8 cellular contexts compared by ENCODE assay signal in genomic region chr12:47651368-47652254, GRCh38. TPM values are rescaled to one million over a fixed set of nuclear protein-coding genes. Genes with fewer than 3 reads are reported as not detected.
DNase-seq lines count a peak whose midpoint lies in the region; ATAC-seq and TF ChIP-seq lines count a peak whose summit lies in the region.

No MANE protein-coding gene starts in this region.

- H3K4me3 ChIP-seq in IMR-90 (ENCODE audit: insufficient read depth, low read depth, low read length) (no peak overlapping the region), neural progenitor cell (no peak overlapping the region), tibial nerve (no peak overlapping the region)

- TF ChIP-seq EP300 in tibial nerve (IDR thresholded peaks at IDR 0.05) = no peak

- TF ChIP-seq POLR2A in IMR-90 (IDR thresholded peaks at IDR 0.05; ENCODE audit: low read depth, low read length) = no peak
- no peak for TF ChIP-seq POLR2A in tibial nerve (IDR thresholded peaks at IDR 0.05)

- H3K4me2 ChIP-seq in IMR-90 (ENCODE audit: low read depth, low read length) (no peak overlapping the region), neural progenitor cell (no peak overlapping the region)

- H3K27ac ChIP-seq in IMR-90 (ENCODE audit: insufficient read depth, low read length) (no peak overlapping the region), neural progenitor cell (no peak overlapping the region), tibial nerve (peak overlapping the region in 1 of 4 donors; percentile 5)

- H3K36me3 ChIP-seq in IMR-90 (ENCODE audit: control insufficient read depth, insufficient read depth, low read length) = no peaks in the 10 kb centered on the region; the same call in 1 of the 2 replicates
- peaks cover 3% of the 10 kb centered on the region for H3K36me3 ChIP-seq in neural progenitor cell
- no peaks in the 10 kb centered on the region for H3K36me3 ChIP-seq in tibial nerve

- no peak overlapping the region for H3K27ac Mint-ChIP-seq in activated T-cell treated with anti-CD3 and anti-CD28 coated beads, Interleukin-2, amount 50 U/mL, for 72 hours
- H3K27ac Mint-ChIP-seq in neural progenitor cell = no peak overlapping the region

- no peak overlapping the region for H4K5ac ChIP-seq in IMR-90 (ENCODE audit: low read depth, low read length)

- H3K79me1 ChIP-seq in IMR-90 (ENCODE audit: low read depth in 1 of 2, low read length in 2 of 2) = peaks cover 0 to 7% of the 10 kb centered on the region in 2 experiments; a peak in 3 of 4 replicates

- H3K4me1 ChIP-seq in IMR-90 (ENCODE audit: control insufficient read depth, insufficient read depth, low read length) (peaks cover 6% of the 10 kb centered on the region), neural progenitor cell (peaks cover 15% of the 10 kb centered on the region), tibial nerve (peaks cover 0 to 14% (median 0%) of the 10 kb centered on the region in 4 donors)

- intact Hi-C loops in IMR-90 (cut with micrococcal nuclease) = loop anchor here (2.0 to 5.0 kb wide), 2 partner anchors 126 to 619 kb away; no protein-coding TSS in a partner anchor

- no peaks in the 10 kb centered on the region for H3K36me3 Mint-ChIP-seq in activated T-cell treated with anti-CD3 and anti-CD28 coated beads, Interleukin-2, amount 50 U/mL, for 72 hours (ENCODE audit: insufficient read depth in 2 of 2)
- peaks cover 12% of the 10 kb centered on the region for H3K36me3 Mint-ChIP-seq in neural progenitor cell

- H2BK120ac ChIP-seq in IMR-90 (ENCODE audit: low read depth, low read length) = no peak overlapping the region

- H3F3A ChIP-seq in neural progenitor cell (ENCODE audit: low read depth) = peaks cover 11% of the 10 kb centered on the region

- TF ChIP-seq CTCF in IMR-90 (conservative IDR thresholded peaks at IDR 0.05; ENCODE audit: low read depth, low read length) (peak; percentile 61), neural progenitor cell (IDR thresholded peaks at IDR 0.05) (peak; percentile 73), tibial nerve (IDR thresholded peaks at IDR 0.05) (peak; percentile 71 to 78 (median 74))

- no peak overlapping the region for H3K56ac ChIP-seq in IMR-90 (ENCODE audit: extremely low read depth, insufficient read depth, low read length)

- no peak overlapping the region for H3K18ac ChIP-seq in IMR-90 (ENCODE audit: low read depth, low read length)

- no peaks in the 10 kb centered on the region for H3K27me3 Mint-ChIP-seq in activated T-cell treated with anti-CD3 and anti-CD28 coated beads, Interleukin-2, amount 50 U/mL, for 72 hours (ENCODE audit: low read depth)
- H3K27me3 Mint-ChIP-seq in neural progenitor cell (ENCODE audit: insufficient read depth, low read depth) = no peaks in the 10 kb centered on the region

- in situ Hi-C loops in IMR-90 (cut with MboI; ENCODE audit: low sequenced_read_pairs) = no loop called here

- H3K9me3 Mint-ChIP-seq in activated T-cell treated with anti-CD3 and anti-CD28 coated beads, Interleukin-2, amount 50 U/mL, for 72 hours = no peaks in the 10 kb centered on the region
- no peaks in the 10 kb centered on the region for H3K9me3 Mint-ChIP-seq in neural progenitor cell

- H2BK15ac ChIP-seq in IMR-90 (ENCODE audit: low read depth, low read length) = no peak overlapping the region

- TF ChIP-seq RAD21 in IMR-90 (IDR thresholded peaks at IDR 0.05; ENCODE audit: low read length) = peak; percentile 69

- no peak overlapping the region for H3K4ac ChIP-seq in IMR-90 (ENCODE audit: low read depth, low read length)

- H3K9ac ChIP-seq in IMR-90 (ENCODE audit: low read depth, low read length) = no peak overlapping the region
- H3K9ac ChIP-seq in neural progenitor cell = no peak overlapping the region

- ATAC-seq in GM21390 (IDR thresholded peaks at IDR 0.05; ENCODE audit: unreplicated experiment) (peak; percentile 73), IMR-90 (ENCODE audit: low read depth) (peak; percentile 87)
- ATAC-seq in activated T-cell treated with anti-CD3 and anti-CD28 coated beads, Interleukin-2, amount 50 U/mL, for 72 hours (replicated peaks in 1 of 2) = peak; percentile 84 to 85

- H4K20me1 ChIP-seq in IMR-90 (ENCODE audit: insufficient read depth, low read length) (peaks cover 7% of the 10 kb centered on the region; the same call in 1 of the 2 replicates), neural progenitor cell (ENCODE audit: low read depth) (no peaks in the 10 kb centered on the region)

- no peak overlapping the region for H2AK9ac ChIP-seq in IMR-90 (replicated peaks; ENCODE audit: low read depth, low read length, poor library complexity)

- dilution Hi-C loops in IMR-90 (cut with HindIII; ENCODE audit: low sequenced_read_pairs, unreplicated experiment) = no loop called here

- no peak overlapping the region for H4K91ac ChIP-seq in IMR-90 (ENCODE audit: insufficient read depth, low read depth, low read length)

- CTCF ChIA-PET in IMR-90 (lab: Yijun Ruan, JAX) = interaction anchor here (0.8 to 2.2 kb wide), 2 partner anchors 200 to 619 kb away, joined by 3 to 4 read pairs; no protein-coding TSS in a partner anchor

- H3K9me3 ChIP-seq in IMR-90 (ENCODE audit: control insufficient read depth, insufficient read depth, low read length) = no peaks in the 10 kb centered on the region
- H3K9me3 ChIP-seq in neural progenitor cell (ENCODE audit: low read depth) = no peaks in the 10 kb centered on the region
- no peaks in the 10 kb centered on the region for H3K9me3 ChIP-seq in tibial nerve

- peak overlapping the region; percentile 40; the same call in 1 of the 2 replicates for H2AK5ac ChIP-seq in IMR-90 (ENCODE audit: low read depth, low read length)

- POLR2A ChIA-PET in IMR-90 (lab: Charles Lee; ENCODE audit: unreplicated experiment) = no interaction called here

- H4K8ac ChIP-seq in IMR-90 (ENCODE audit: low read depth in 2 of 2, low read length in 2 of 2) = no peak overlapping the region

- H3K79me2 ChIP-seq in neural progenitor cell (ENCODE audit: low read depth) = no peaks in the 10 kb centered on the region

- peaks cover 10% of the 10 kb centered on the region for H3K9me1 ChIP-seq in IMR-90 (ENCODE audit: insufficient read depth, low read length)

- H3K23ac ChIP-seq in IMR-90 (ENCODE audit: low read depth, low read length) = no peak overlapping the region

- peak overlapping the region; percentile 13 to 43 for H3K4me3 Mint-ChIP-seq in activated T-cell treated with anti-CD3 and anti-CD28 coated beads, Interleukin-2, amount 50 U/mL, for 72 hours
- H3K4me3 Mint-ChIP-seq in neural progenitor cell = no peak overlapping the region

- no peaks in the 10 kb centered on the region for H3K27me3 ChIP-seq in IMR-90 (ENCODE audit: control insufficient read depth, insufficient read depth, low read length)
- no peaks in the 10 kb centered on the region for H3K27me3 ChIP-seq in neural progenitor cell
- no peaks in the 10 kb centered on the region for H3K27me3 ChIP-seq in tibial nerve

- no peak overlapping the region for H3K14ac ChIP-seq in IMR-90 (replicated peaks; ENCODE audit: low read depth, low read length)

- no peak overlapping the region for H2BK5ac ChIP-seq in IMR-90 (ENCODE audit: low read depth, low read length, poor library complexity, severe bottlenecking)

- H2AFZ ChIP-seq in IMR-90 (replicated peaks; ENCODE audit: low read length, poor library complexity) (no peak overlapping the region), neural progenitor cell (replicated peaks) (no peak overlapping the region)

- DNase-seq in DMS 273 (lab: John Stamatoyannopoulos, UW; ENCODE audit: unreplicated experiment) (peak; percentile 76), IMR-90 (peak; percentile 66), OCI-M1 (lab: John Stamatoyannopoulos, UW) (peak; percentile 93), fibroblast of peridontal ligament (ENCODE audit: extremely low read depth) (peak; percentile 80), neural progenitor cell (ENCODE audit: low spot score) (peak; percentile 71), tibial nerve (ENCODE audit: low spot score in 2 of 2) (peak; percentile 25 to 50)
- DNase-seq in activated T-cell treated with anti-CD3 and anti-CD28 coated beads, Interleukin-2, amount 50 U/mL, for 72 hours = peak; percentile 42 to 56

- peaks cover 20% of the 10 kb centered on the region for H3K4me1 Mint-ChIP-seq in activated T-cell treated with anti-CD3 and anti-CD28 coated beads, Interleukin-2, amount 50 U/mL, for 72 hours (ENCODE audit: low read depth)
- peaks cover 15% of the 10 kb centered on the region for H3K4me1 Mint-ChIP-seq in neural progenitor cell

- H2BK20ac ChIP-seq in IMR-90 (ENCODE audit: low read depth, low read length) = no peak overlapping the region

- BruUV-seq in IMR-90 (replicated peaks; lab: Mats Ljungman, UMichigan) = no TSS peak

- WGBS in IMR-90 (ENCODE audit: extremely low coverage in 2 of 2, insufficient read length in 1 of 2), 2 experiments = no CpG with 5 or more reads among the region's 12 CpGs
- 48 to 52% methylated on average over 12 of the region's 12 CpGs for WGBS in tibial nerve, 2 donors

TF ChIP-seq in IMR-90, 13 proteins besides CTCF, POLR2A, EP300 and RAD21:
- TF ChIP-seq BHLHE40 (IDR thresholded peaks at IDR 0.05; ENCODE audit: low read depth, low read length) (no peak), SMC3 (IDR thresholded peaks at IDR 0.05; ENCODE audit: low read depth, low read length) (peak; percentile 49), RCOR1 (IDR thresholded peaks at IDR 0.05; ENCODE audit: insufficient replicate concordance, low read length) (no peak), CHD1 (IDR thresholded peaks at IDR 0.05; ENCODE audit: low read depth, low read length) (no peak), FOS (IDR thresholded peaks at IDR 0.05; ENCODE audit: low read depth, low read length) (no peak)

RNA-seq across cellular contexts. Expression of gene RPAP3, which starts 54.2 kb away (rescaled TPM):
- total RNA-seq in IMR-90 (2012; rRNA removed) (10.6 and 20.0 TPM in 2 replicates), neural progenitor cell (ENCODE audit: low replicate concordance) (42.7 and 61.9 TPM in 2 replicates), tibial nerve (10 to 100 TPM in 3 of 4 donors, 1 to 10 TPM in 1; 8.8 to 19.2 (median 15.5) TPM)
- 10.3 and 13.4 TPM in 2 replicates for polyA plus RNA-seq in IMR-90 (2012; rRNA removed)
- polyA plus RNA-seq in IMR-90 (2012; cell fraction: cytosol; rRNA removed) = 0.77 and 1.2 TPM in 2 replicates
- 0.29 and 5.5 TPM in 2 replicates for polyA plus RNA-seq in IMR-90 (2012; cell fraction: nucleus; rRNA removed; ENCODE audit: low replicate concordance)
- total RNA-seq in activated T-cell treated with anti-CD3 and anti-CD28 coated beads, Interleukin-2, amount 50 U/mL, for 72 hours = 10 to 100 TPM; 34.4 to 36.0 TPM

Comparison
In these comparisons a context has a peak if more than half of its experiments do, and no peak if none do; other contexts are left out.
1. DNase-seq: peak in every context shown above with its lines; median percentile 93 in OCI-M1; 80 in fibroblast of peridontal ligament; 76 in DMS 273; 71 in neural progenitor cell; 66 in IMR-90; 49 in activated T-cell treated with anti-CD3 and anti-CD28 coated beads, Interleukin-2, amount 50 U/mL, for 72 hours; 38 in tibial nerve.